In the genomic region with DNA sequence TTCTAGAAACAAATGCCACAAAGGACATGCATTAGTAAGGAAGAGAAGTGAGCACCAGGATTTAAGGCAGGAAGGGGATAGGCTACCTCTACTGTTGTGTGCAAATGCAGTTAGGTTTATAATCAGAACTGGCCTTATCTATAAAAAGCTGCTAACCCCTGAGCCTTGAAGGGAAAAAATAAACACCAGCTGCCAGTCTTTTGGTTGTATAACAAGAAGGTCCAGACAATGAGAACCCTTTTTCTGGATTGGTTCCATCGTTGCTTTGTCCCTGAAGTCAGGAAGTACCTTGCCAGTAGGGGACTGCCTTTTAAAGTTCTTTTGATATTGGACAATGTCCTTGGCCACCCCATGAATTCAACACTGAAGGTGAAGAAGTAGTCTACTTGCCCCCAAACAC, we compare ENCODE assay signal across 19 cellular contexts.
"Had no signal": no experiment of that assay in that cellular context is flagged by ENCODE, and none has a peak within 500 bp of the region (broad histone marks: within the 10 kb centered on the region; RNA-seq: fewer than 3 reads in every experiment).

No MANE protein-coding gene starts in this region.

- H3K9me3 Mint-ChIP-seq: memory B cell, naive B cell, nephron had no signal

- H3K4me1 Mint-ChIP-seq: memory B cell, naive B cell had no signal

- H3K36me3 Mint-ChIP-seq: memory B cell, mesothelial cell of epicardium, naive B cell had no signal

- DNase-seq: colonic mucosa; effector CD4-positive, alpha-beta T cell; glutamatergic neuron; kidney; left cardiac atrium; left ventricle myocardium inferior; lower lobe of right lung; naive B cell; sigmoid colon; small intestine; stimulated activated CD4-positive, alpha-beta T cell treated with anti-CD3 and anti-CD28 coated beads, Interleukin-12 subunit alpha, Interleukin-12 subunit beta, amount 100 ng/mL, for 4 hours; stimulated activated naive CD4-positive, alpha-beta T cell; stomach; substantia nigra; transverse colon had no signal

- H3K27ac Mint-ChIP-seq: memory B cell, mesothelial cell of epicardium, naive B cell, nephron had no signal

- H3K4me3 Mint-ChIP-seq: memory B cell, mesothelial cell of epicardium, naive B cell, nephron had no signal

- ATAC-seq: esophagus mucosa, left cardiac atrium, lower lobe of right lung had no signal
